Comparison of ENCODE assay signal across 2 cellular contexts in genomic region chrX:112043997-112044396, GRCh38.
TF ChIP-seq lines count a peak whose summit lies in the region.

No MANE protein-coding gene starts in this region.

TF ChIP-seq in IMR-90, 13 proteins besides CTCF, POLR2A, EP300 and RAD21:
- TF ChIP-seq USF2 (IDR thresholded peaks at IDR 0.05; ENCODE audit: low read depth, low read length) (no peak), SMC3 (IDR thresholded peaks at IDR 0.05; ENCODE audit: low read depth, low read length) (peak; percentile 20; the same call in 1 of the 2 replicates), MAZ (IDR thresholded peaks at IDR 0.05; ENCODE audit: borderline replicate concordance, low read depth, low read length) (no peak)

TF ChIP-seq in HepG2, 621 proteins besides CTCF, POLR2A, EP300 and RAD21:
- TF ChIP-seq ZFP41 (CRISPR knock-in tag; IDR thresholded peaks at IDR 0.05; ENCODE audit: borderline replicate concordance) (no peak), NFIB (CRISPR knock-in tag; IDR thresholded peaks at IDR 0.05; ENCODE audit: borderline replicate concordance) (no peak), STAG1 (CRISPR knock-in tag; IDR thresholded peaks at IDR 0.05) (peak; percentile 20; the same call in 1 of the 2 replicates), ZNF839 (CRISPR knock-in tag; IDR thresholded peaks at IDR 0.05; ENCODE audit: borderline replicate concordance) (no peak)
